Comparison of ENCODE assay signal across 1 cellular context in genomic region chr9:131679261-131680020, GRCh38.
TF ChIP-seq lines count a peak whose summit lies in the region.

No MANE protein-coding gene starts in this region.

TF ChIP-seq in IMR-90, 13 proteins besides CTCF, POLR2A, EP300 and RAD21 (continued from another document):
- TF ChIP-seq NFE2L2 (IDR thresholded peaks at IDR 0.05; ENCODE audit: low read depth, low read length): no peak
- TF ChIP-seq RFX5 (IDR thresholded peaks at IDR 0.05; ENCODE audit: low read depth, low read length): no peak
- TF ChIP-seq ELK1 (IDR thresholded peaks at IDR 0.05; ENCODE audit: borderline replicate concordance, low read depth, low read length): no peak
- TF ChIP-seq MAFK (IDR thresholded peaks at IDR 0.05; ENCODE audit: low read depth, low read length): no peak
- no peak for TF ChIP-seq CEBPB (IDR thresholded peaks at IDR 0.05; ENCODE audit: low read depth, low read length)
- no peak for TF ChIP-seq RCOR1 (IDR thresholded peaks at IDR 0.05; ENCODE audit: insufficient replicate concordance, low read length)
- TF ChIP-seq CHD1 (IDR thresholded peaks at IDR 0.05; ENCODE audit: low read depth, low read length): no peak
